ENCODE assay signal across 35 cellular contexts in genomic region chr15:86988075-86988474, GRCh38.
"Had no signal": no experiment of that assay in that cellular context is flagged by ENCODE, and none has a peak within 500 bp of the region (broad histone marks: within the 10 kb centered on the region; RNA-seq: fewer than 3 reads in every experiment).

No MANE protein-coding gene starts in this region.

- H3K27ac Mint-ChIP-seq: activated CD4-positive, alpha-beta memory T cell treated with anti-CD3 and anti-CD28 coated beads, Interleukin-2, amount 10 ng/mL, durations not matched to agents 7 days and 5 days; activated CD8-positive, alpha-beta memory T cell treated with anti-CD3 and anti-CD28 coated beads, Interleukin-2, amount 10 ng/mL, durations not matched to agents 7 days and 5 days; activated naive CD4-positive, alpha-beta T cell treated with anti-CD3 and anti-CD28 coated beads, Interleukin-2, amount 50 U/mL, for 24 hours; activated naive CD8-positive, alpha-beta T cell treated with anti-CD3 and anti-CD28 coated beads, Interleukin-2, amount 10 ng/mL, durations not matched to agents 7 days and 5 days had no signal

- H3K27me3 Mint-ChIP-seq: activated CD4-positive, alpha-beta memory T cell treated with anti-CD3 and anti-CD28 coated beads, Interleukin-2, amount 10 ng/mL, durations not matched to agents 7 days and 5 days; activated naive CD8-positive, alpha-beta T cell treated with anti-CD3 and anti-CD28 coated beads, Interleukin-2, amount 10 ng/mL, durations not matched to agents 7 days and 5 days had no signal

- H3K27ac ChIP-seq: body of pancreas, breast epithelium, KMS-11, VCaP had no signal

- H3K4me3 Mint-ChIP-seq: activated CD4-positive, alpha-beta memory T cell treated with anti-CD3 and anti-CD28 coated beads, Interleukin-2, amount 10 ng/mL, durations not matched to agents 7 days and 5 days; activated CD8-positive, alpha-beta memory T cell treated with anti-CD3 and anti-CD28 coated beads, Interleukin-2, amount 10 ng/mL, durations not matched to agents 7 days and 5 days; activated naive CD4-positive, alpha-beta T cell treated with anti-CD3 and anti-CD28 coated beads, Interleukin-2, amount 50 U/mL, for 24 hours; activated naive CD8-positive, alpha-beta T cell treated with anti-CD3 and anti-CD28 coated beads, Interleukin-2, amount 10 ng/mL, durations not matched to agents 7 days and 5 days had no signal

- H3K9me3 Mint-ChIP-seq: activated CD4-positive, alpha-beta memory T cell treated with anti-CD3 and anti-CD28 coated beads, Interleukin-2, amount 10 ng/mL, durations not matched to agents 7 days and 5 days; activated naive CD4-positive, alpha-beta T cell treated with anti-CD3 and anti-CD28 coated beads, Interleukin-2, amount 50 U/mL, for 24 hours had no signal

- DNase-seq: activated CD4-positive, alpha-beta memory T cell treated with anti-CD3 and anti-CD28 coated beads, Interleukin-2, amount 10 ng/mL, durations not matched to agents 7 days and 5 days; activated CD4-positive, alpha-beta T cell treated with anti-CD3 and anti-CD28 coated beads for 1 hour; activated CD4-positive, alpha-beta T cell treated with anti-CD3 and anti-CD28 coated beads for 48 hours; activated CD4-positive, CD25-positive, alpha-beta regulatory T cell; activated CD8-positive, alpha-beta memory T cell treated with anti-CD3 and anti-CD28 coated beads for 24 hours; activated CD8-positive, alpha-beta memory T cell treated with anti-CD3 and anti-CD28 coated beads, Interleukin-2, amount 10 ng/mL, durations not matched to agents 7 days and 5 days; activated CD8-positive, alpha-beta memory T cell treated with anti-CD3 and anti-CD28 coated beads, Interleukin-2, amount 50 U/mL, for 48 hours; activated gamma-delta T cell; activated naive CD4-positive, alpha-beta T cell treated with Interleukin-2 at 50 U/mL for 16 hours; activated naive CD8-positive, alpha-beta T cell treated with anti-CD3 and anti-CD28 coated beads, Interleukin-2, amount 10 ng/mL, durations not matched to agents 7 days and 5 days; activated T-cell treated with anti-CD3 and anti-CD28 coated beads, Interleukin-2, amount 50 U/mL, for 48 hours; amygdala; body of pancreas; MM.1S; MV-4-11; NCI-H1092; NCI-H146; NCI-H187; NCI-H2029 treated with DMSO at 0.1 percent for 48 hours; NCI-H2107; NCI-H2171; NCI-H510A; NCI-H526; NCI-H748 treated with DMSO at 0.1 percent for 48 hours; NK-92 treated with Interleukin-12 subunit alpha and Interleukin-12 subunit beta, amount 100 ng/mL, for 24 hours; OCI-M1; Right ventricle myocardium superior; SW 1271; T-helper 1 cell; T-helper 2 cell; T-helper 9 cell had no signal

- H3K4me3 ChIP-seq: body of pancreas, breast epithelium had no signal

- H3K36me3 Mint-ChIP-seq: activated CD8-positive, alpha-beta memory T cell treated with anti-CD3 and anti-CD28 coated beads, Interleukin-2, amount 10 ng/mL, durations not matched to agents 7 days and 5 days; activated naive CD4-positive, alpha-beta T cell treated with anti-CD3 and anti-CD28 coated beads, Interleukin-2, amount 50 U/mL, for 24 hours; activated naive CD8-positive, alpha-beta T cell treated with anti-CD3 and anti-CD28 coated beads, Interleukin-2, amount 10 ng/mL, durations not matched to agents 7 days and 5 days had no signal

- H3K4me1 Mint-ChIP-seq: activated CD4-positive, alpha-beta memory T cell treated with anti-CD3 and anti-CD28 coated beads, Interleukin-2, amount 10 ng/mL, durations not matched to agents 7 days and 5 days; activated CD8-positive, alpha-beta memory T cell treated with anti-CD3 and anti-CD28 coated beads, Interleukin-2, amount 10 ng/mL, durations not matched to agents 7 days and 5 days; activated naive CD4-positive, alpha-beta T cell treated with anti-CD3 and anti-CD28 coated beads, Interleukin-2, amount 50 U/mL, for 24 hours; activated naive CD8-positive, alpha-beta T cell treated with anti-CD3 and anti-CD28 coated beads, Interleukin-2, amount 10 ng/mL, durations not matched to agents 7 days and 5 days had no signal

- H3K4me1 ChIP-seq: body of pancreas, breast epithelium had no signal

- H3K4me2 ChIP-seq: KMS-11 had no signal

- H3K9ac ChIP-seq: KMS-11 had no signal

- ATAC-seq: activated CD8-positive, alpha-beta memory T cell treated with anti-CD3 and anti-CD28 coated beads, Interleukin-2, amount 10 ng/mL, durations not matched to agents 7 days and 5 days; body of pancreas had no signal

- H3K36me3 ChIP-seq: breast epithelium had no signal

- H3K27me3 ChIP-seq: body of pancreas, breast epithelium had no signal

- H3K9me3 ChIP-seq: body of pancreas, breast epithelium had no signal
